21 cellular contexts compared by ENCODE assay signal in the genomic region with DNA sequence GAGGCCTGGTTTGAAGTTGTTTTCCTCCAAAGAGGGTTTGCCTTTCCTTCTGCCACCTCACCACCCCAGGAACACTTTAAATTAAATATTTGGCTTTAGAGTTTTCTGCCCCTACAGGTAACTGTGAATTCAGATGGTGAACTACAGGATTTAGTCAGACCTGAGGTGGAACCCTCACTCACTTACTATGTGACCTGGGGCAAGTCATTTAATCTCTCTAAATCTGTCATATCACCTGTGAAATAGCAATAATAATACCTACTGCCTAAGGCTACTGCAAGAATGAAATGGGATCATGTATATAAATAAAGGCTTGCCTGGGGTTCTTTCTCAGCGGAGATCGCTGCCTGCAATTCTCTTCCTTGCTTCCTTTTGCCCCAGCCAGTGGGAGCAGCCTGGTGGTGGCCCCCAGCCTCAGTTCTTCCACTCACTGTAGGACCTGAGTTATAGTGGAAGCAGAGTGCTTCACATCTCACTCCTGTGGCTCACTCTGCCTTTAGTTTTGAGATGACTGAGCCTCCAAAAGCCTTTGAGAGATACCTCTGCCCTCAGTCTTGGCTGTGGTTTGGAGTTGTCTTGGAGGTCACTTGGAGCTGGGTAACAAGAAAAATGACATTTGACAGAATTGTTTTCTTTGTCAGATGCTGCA. TPM values are rescaled to one million over a fixed set of nuclear protein-coding genes. Genes with fewer than 3 reads are reported as not detected.
"Had no signal": no experiment of that assay in that cellular context is flagged by ENCODE, and none has a peak within 500 bp of the region (broad histone marks: within the 10 kb centered on the region; RNA-seq: fewer than 3 reads in every experiment).

No MANE protein-coding gene starts in this region.

- H3K4me3 Mint-ChIP-seq: activated CD8-positive, alpha-beta T cell treated with anti-CD3 and anti-CD28 coated beads for 36 hours; activated naive CD4-positive, alpha-beta T cell treated with anti-CD3 and anti-CD28 coated beads, Interleukin-2, amount 50 U/mL, for 24 hours; nephron progenitor cell; type B pancreatic cell had no signal

- H3K27me3 Mint-ChIP-seq: activated CD8-positive, alpha-beta T cell treated with anti-CD3 and anti-CD28 coated beads for 36 hours; activated naive CD4-positive, alpha-beta T cell treated with anti-CD3 and anti-CD28 coated beads, Interleukin-2, amount 50 U/mL, for 24 hours; type B pancreatic cell had no signal

- DNase-seq: activated CD4-positive, alpha-beta T cell treated with anti-CD3 and anti-CD28 coated beads for 1 hour; activated CD8-positive, alpha-beta memory T cell treated with anti-CD3 and anti-CD28 coated beads, Interleukin-2, amount 50 U/mL, for 48 hours; activated CD8-positive, alpha-beta T cell treated with anti-CD3 and anti-CD28 coated beads for 36 hours; activated effector memory CD4-positive, alpha-beta T cell treated with Interleukin-2 at 50 U/mL for 16 hours; amniotic stem cell; caudate nucleus; foreskin fibroblast; glutamatergic neuron; hypothalamus; kidney glomerular epithelial cell; nephron progenitor cell; occipital lobe; stimulated activated CD4-positive, alpha-beta T cell treated with anti-CD3 and anti-CD28 coated beads, Interleukin-4, amount 100 ng/mL, for 1 hour; stimulated activated naive CD4-positive, alpha-beta T cell treated with Interleukin-2 at 50 U/mL for 16 hours; T-helper 1 cell; T1000 had no signal

- H3K4me1 Mint-ChIP-seq: activated naive CD4-positive, alpha-beta T cell treated with anti-CD3 and anti-CD28 coated beads, Interleukin-2, amount 50 U/mL, for 24 hours had no signal

- H3K36me3 Mint-ChIP-seq: activated naive CD4-positive, alpha-beta T cell treated with anti-CD3 and anti-CD28 coated beads, Interleukin-2, amount 50 U/mL, for 24 hours; type B pancreatic cell had no signal

- H3K4me3 ChIP-seq: coronary artery, suprapubic skin had no signal

- H3K9me3 Mint-ChIP-seq: activated naive CD4-positive, alpha-beta T cell treated with anti-CD3 and anti-CD28 coated beads, Interleukin-2, amount 50 U/mL, for 24 hours had no signal

- H3K27me3 ChIP-seq: suprapubic skin had no signal

- H3K27ac ChIP-seq: coronary artery, suprapubic skin had no signal

- ATAC-seq: activated CD8-positive, alpha-beta T cell treated with anti-CD3 and anti-CD28 coated beads for 36 hours had no signal

- H3K9me3 ChIP-seq: suprapubic skin had no signal

- H3K27ac Mint-ChIP-seq: activated CD8-positive, alpha-beta T cell treated with anti-CD3 and anti-CD28 coated beads for 36 hours; activated naive CD4-positive, alpha-beta T cell treated with anti-CD3 and anti-CD28 coated beads, Interleukin-2, amount 50 U/mL, for 24 hours; nephron progenitor cell; type B pancreatic cell had no signal

RNA-seq across cellular contexts. Expression of a gene that starts 6.1 kb away (rescaled TPM):
- total RNA-seq: activated CD8-positive, alpha-beta T cell treated with anti-CD3 and anti-CD28 coated beads for 36 hours; liver; occipital lobe had no signal
- polyA plus RNA-seq: liver had no signal

RNA-seq across cellular contexts. Expression of a gene that starts 17.7 kb away (rescaled TPM):
- total RNA-seq: activated CD8-positive, alpha-beta T cell treated with anti-CD3 and anti-CD28 coated beads for 36 hours had no signal

RNA-seq across cellular contexts. Expression of a gene that starts 23.1 kb away (rescaled TPM):
- total RNA-seq: activated CD8-positive, alpha-beta T cell treated with anti-CD3 and anti-CD28 coated beads for 36 hours; occipital lobe; suprapubic skin had no signal
